ENCODE assay signal across 8 cellular contexts in genomic region chr16:88936008-88936912, GRCh38. TPM values are rescaled to one million over a fixed set of nuclear protein-coding genes. Genes with fewer than 3 reads are reported as not detected.
A peak's percentile ranks its signal among the peaks of the same experiment; 100 is the strongest.
DNase-seq lines count a peak whose midpoint lies in the region; ATAC-seq and TF ChIP-seq lines count a peak whose summit lies in the region.

No MANE protein-coding gene starts in this region.

- no peak overlapping the region for H3K4me2 ChIP-seq in hepatocyte

- TF ChIP-seq POLR2A in upper lobe of left lung (IDR thresholded peaks at IDR 0.05), result no peak

- H3K4me1 Mint-ChIP-seq in activated T-cell treated with anti-CD3 and anti-CD28 coated beads, Interleukin-2, amount 50 U/mL, for 4 hours (ENCODE audit: low read depth), result peaks cover 12% of the 10 kb centered on the region
- H3K4me1 Mint-ChIP-seq in activated T-cell treated with anti-CD3 and anti-CD28 coated beads, Interleukin-2, amount 50 U/mL, for 24 hours (ENCODE audit: low read depth), result peaks cover 12% of the 10 kb centered on the region

- H4K20me1 ChIP-seq in hepatocyte (ENCODE audit: insufficient read depth, poor library complexity, severe bottlenecking), result no peaks in the 10 kb centered on the region

- H3K36me3 Mint-ChIP-seq in activated T-cell treated with anti-CD3 and anti-CD28 coated beads, Interleukin-2, amount 50 U/mL, for 4 hours (ENCODE audit: insufficient read depth), result no peaks in the 10 kb centered on the region
- no peaks in the 10 kb centered on the region for H3K36me3 Mint-ChIP-seq in activated T-cell treated with anti-CD3 and anti-CD28 coated beads, Interleukin-2, amount 50 U/mL, for 24 hours (ENCODE audit: low read depth)

- H3K27me3 ChIP-seq in hepatocyte, result peaks cover 32% of the 10 kb centered on the region
- peaks cover 0 to 11% (median 4%) of the 10 kb centered on the region in 4 donors for H3K27me3 ChIP-seq in upper lobe of left lung

- H3K27me3 Mint-ChIP-seq in activated T-cell treated with anti-CD3 and anti-CD28 coated beads, Interleukin-2, amount 50 U/mL, for 4 hours (ENCODE audit: low read depth), result peaks cover 29% of the 10 kb centered on the region
- peaks cover 45% of the 10 kb centered on the region for H3K27me3 Mint-ChIP-seq in activated T-cell treated with anti-CD3 and anti-CD28 coated beads, Interleukin-2, amount 50 U/mL, for 24 hours

- no peaks in the 10 kb centered on the region for H3K9me3 Mint-ChIP-seq in activated T-cell treated with anti-CD3 and anti-CD28 coated beads, Interleukin-2, amount 50 U/mL, for 4 hours
- H3K9me3 Mint-ChIP-seq in activated T-cell treated with anti-CD3 and anti-CD28 coated beads, Interleukin-2, amount 50 U/mL, for 24 hours, result no peaks in the 10 kb centered on the region

- H3K27ac ChIP-seq in hepatocyte (peak overlapping the region; percentile 20), upper lobe of left lung (peak overlapping the region; percentile 62 to 87 (median 81))

- H3K4me3 Mint-ChIP-seq in activated T-cell treated with anti-CD3 and anti-CD28 coated beads, Interleukin-2, amount 50 U/mL, for 4 hours, result peak overlapping the region; percentile 19
- no peak overlapping the region for H3K4me3 Mint-ChIP-seq in activated T-cell treated with anti-CD3 and anti-CD28 coated beads, Interleukin-2, amount 50 U/mL, for 24 hours

- no peak for TF ChIP-seq CTCF in hepatocyte (IDR thresholded peaks at IDR 0.05; ENCODE audit: poor library complexity)
- no peak for TF ChIP-seq CTCF in upper lobe of left lung (IDR thresholded peaks at IDR 0.05)

- WGBS in hepatocyte (ENCODE audit: low lambda C conversion rate, missing lambda C conversion rate), result 65% methylated on average over 36 of the region's 38 CpGs
- WGBS in upper lobe of left lung, 2 donors, result 41 to 42% methylated on average over 27 to 35 of the region's 38 CpGs

- no peak for TF ChIP-seq EP300 in upper lobe of left lung (IDR thresholded peaks at IDR 0.05)

- H2AFZ ChIP-seq in hepatocyte, result no peak overlapping the region

- H3K4me1 ChIP-seq in hepatocyte (ENCODE audit: insufficient read depth) (peaks cover 7% of the 10 kb centered on the region), upper lobe of left lung (peaks cover 34 to 57% (median 45%) of the 10 kb centered on the region in 4 donors)

- H3K9me3 ChIP-seq in hepatocyte (ENCODE audit: low read depth) (no peaks in the 10 kb centered on the region), upper lobe of left lung (no peaks in the 10 kb centered on the region)

- no peaks in the 10 kb centered on the region for H3K36me3 ChIP-seq in hepatocyte (replicated peaks; ENCODE audit: insufficient read depth, low read depth)
- no peaks in the 10 kb centered on the region for H3K36me3 ChIP-seq in upper lobe of left lung

- no peaks in the 10 kb centered on the region for H3K79me2 ChIP-seq in hepatocyte

- DNase-seq in activated T-cell treated with anti-CD3 and anti-CD28 coated beads, Interleukin-2, amount 50 U/mL, for 4 hours, result no peak
- no peak for DNase-seq in activated T-cell treated with anti-CD3 and anti-CD28 coated beads, Interleukin-2, amount 50 U/mL, for 24 hours
- DNase-seq in SKM-1 (lab: John Stamatoyannopoulos, UW; ENCODE audit: unreplicated experiment), result peak; percentile 93
- DNase-seq in hepatocyte (ENCODE audit: low spot score), result no peak
- peak; percentile 62 to 86 for DNase-seq in upper lobe of left lung
- DNase-seq in NCI-H1694 (lab: John Stamatoyannopoulos, UW), result no peak
- DNase-seq in NCI-H187 treated with DMSO at 0.1 percent for 48 hours (lab: John Stamatoyannopoulos, UW), result no peak
- DNase-seq in amniotic stem cell (lab: John Stamatoyannopoulos, UW), result no peak

- no peak for ATAC-seq in activated T-cell treated with anti-CD3 and anti-CD28 coated beads, Interleukin-2, amount 50 U/mL, for 4 hours
- ATAC-seq in upper lobe of left lung (ENCODE audit: low FRiP score in 2 of 2), result peak in 1 of 2 donors; percentile 59

- H3K27ac Mint-ChIP-seq in activated T-cell treated with anti-CD3 and anti-CD28 coated beads, Interleukin-2, amount 50 U/mL, for 24 hours, result no peak overlapping the region

- no peaks in the 10 kb centered on the region for H3K9me2 ChIP-seq in hepatocyte (replicated peaks; ENCODE audit: insufficient read depth)

- H3K4me3 ChIP-seq in hepatocyte, result no peak overlapping the region
- peak overlapping the region in 2 of 4 donors; percentile 18 to 29 for H3K4me3 ChIP-seq in upper lobe of left lung

RNA-seq across cellular contexts. Expression of gene CBFA2T3, which starts 40.7 kb away (rescaled TPM):
- total RNA-seq in activated T-cell treated with anti-CD3 and anti-CD28 coated beads, Interleukin-2, amount 50 U/mL, for 4 hours, result 1 to 10 TPM; 1.0 to 2.0 (median 1.3) TPM
- total RNA-seq in hepatocyte (0.07 TPM in 1 of 2 replicates, not detected in the other), upper lobe of left lung (10 to 100 TPM in 4 of 6 donors, 1 to 10 TPM in 2; 2.7 to 33.5 (median 15.2) TPM)
- polyA plus RNA-seq in hepatocyte, result 1.1 and 1.5 TPM in 2 replicates

Comparison
In these comparisons a context has a peak if more than half of its experiments do, and no peak if none do; other contexts are left out.
1. DNase-seq: peak in SKM-1 (single experiment) and upper lobe of left lung (2 of 2); none in activated T-cell treated with anti-CD3 and anti-CD28 coated beads, Interleukin-2, amount 50 U/mL, for 4 hours (single experiment), activated T-cell treated with anti-CD3 and anti-CD28 coated beads, Interleukin-2, amount 50 U/mL, for 24 hours (single experiment), hepatocyte (single experiment), NCI-H1694 (single experiment), NCI-H187 treated with DMSO at 0.1 percent for 48 hours (single experiment) and amniotic stem cell (single experiment).